ENCODE assay signal across 8 cellular contexts in genomic region chr20:10034717-10035571, GRCh38. TPM values are rescaled to one million over a fixed set of nuclear protein-coding genes. Genes with fewer than 3 reads are reported as not detected.
DNase-seq lines count a peak whose midpoint lies in the region; ATAC-seq and TF ChIP-seq lines count a peak whose summit lies in the region.

Gene ANKEF1 (plus strand): TSS chr20:10034987. CDS start chr20:10038302, 3,315 bp downstream.

- no peaks in the 10 kb centered on the region for H3K27me3 ChIP-seq in suprapubic skin

- H3K4me1 ChIP-seq in suprapubic skin: peaks cover 30% of the 10 kb centered on the region

- peak in 1 of 2 donors; percentile 15 for TF ChIP-seq CTCF in suprapubic skin (IDR thresholded peaks at IDR 0.05)

- peak; percentile 90 for DNase-seq in DMS53 treated with DMSO at 0.1 percent for 48 hours (lab: John Stamatoyannopoulos, UW; ENCODE audit: unreplicated experiment)
- DNase-seq in RKO (ENCODE audit: low spot score): peak; percentile 48
- DNase-seq in activated gamma-delta T cell treated with anti-CD3 and anti-CD28 coated beads, Interleukin-2, amount 50 U/mL, for 16 hours (ENCODE audit: low read depth): peak; percentile 51
- DNase-seq in germinal center (ENCODE audit: low spot score): peak; percentile 86
- DNase-seq in nucleus accumbens (lab: John Stamatoyannopoulos, UW): peak in 43 of 56 donors; percentile 4 to 70 (median 32)
- peak in 1 of 2 donors; percentile 78 for DNase-seq in suprapubic skin (ENCODE audit: low spot score in 2 of 2)

- H3K9me3 ChIP-seq in KOPT-K1 (ENCODE audit: insufficient read depth, low read length, poor library complexity, severe bottlenecking): no peaks in the 10 kb centered on the region
- no peaks in the 10 kb centered on the region for H3K9me3 ChIP-seq in suprapubic skin

- TF ChIP-seq EP300 in suprapubic skin (IDR thresholded peaks at IDR 0.05): no peak

- ATAC-seq in GM21825 (IDR thresholded peaks at IDR 0.05; ENCODE audit: unreplicated experiment): peak; percentile 98

- H3K27ac ChIP-seq in KOPT-K1 (ENCODE audit: low read depth, low read length, poor library complexity, severe bottlenecking) (peak within 1 kb of the TSS; percentile 35), suprapubic skin (peak within 1 kb of the TSS; percentile 73)

- H3K4me3 ChIP-seq in suprapubic skin: peak within 1 kb of the TSS; percentile 65

- no peak for TF ChIP-seq POLR2A in suprapubic skin (IDR thresholded peaks at IDR 0.05)

- 4% methylated on average over 29 of the region's 65 CpGs for WGBS in suprapubic skin

- H3K36me3 ChIP-seq in KOPT-K1 (ENCODE audit: insufficient read depth, low read length) (no peaks in the 10 kb centered on the region), suprapubic skin (no peaks in the 10 kb centered on the region)

RNA-seq across cellular contexts. Expression of gene ANKEF1, which starts in this region (rescaled TPM):
- total RNA-seq in suprapubic skin: 10 to 100 TPM in 1 of 4 donors, 1 to 10 TPM in 3; 3.7 to 11.0 (median 4.6) TPM
